21 cellular contexts compared by ENCODE assay signal in genomic region chrX:6363193-6363592, GRCh38.
A peak's percentile ranks its signal among the peaks of the same experiment; 100 is the strongest.
DNase-seq lines count a peak whose midpoint lies in the region; ATAC-seq, FAIRE-seq and TF ChIP-seq lines count a peak whose summit lies in the region.
"Had no signal": no experiment of that assay in that cellular context is flagged by ENCODE, and none has a peak within 500 bp of the region (broad histone marks: within the 10 kb centered on the region; RNA-seq: fewer than 3 reads in every experiment).

No MANE protein-coding gene starts in this region.

- no peak overlapping the region for H2BK15ac ChIP-seq in mesendoderm (replicated peaks; ENCODE audit: low read depth)

- H3K4ac ChIP-seq in mesendoderm (ENCODE audit: low read depth, low read length): no peak overlapping the region

- no peak overlapping the region for H3K27ac ChIP-seq in Karpas-422 (ENCODE audit: low read length)
- no peak overlapping the region for H3K27ac ChIP-seq in GM12878 (ENCODE audit: control insufficient read depth, insufficient read depth)
- no peak overlapping the region for H3K27ac ChIP-seq in mesendoderm (ENCODE audit: low read depth, low read length)
- H3K27ac ChIP-seq: ascending aorta, colonic mucosa, SJCRH30, skin epidermis, stomach, upper lobe of left lung had no signal

- POLR2A ChIA-PET in GM12878 (lab: Charles Lee): no interaction called here

- no peak for FAIRE-seq in GM12878 (lab: Jason Lieb, UNC)
- FAIRE-seq: endometrium had no signal

- TF ChIP-seq POLR2A in GM12878 (IDR thresholded peaks at IDR 0.05; ENCODE audit: low read depth, low read length): no peak

- ATAC-seq in GM12878: no peak

- no peak overlapping the region for H2BK5ac ChIP-seq in mesendoderm (ENCODE audit: low read length)

- H2AK5ac ChIP-seq in mesendoderm (ENCODE audit: low read length): no peak overlapping the region

- H4K8ac ChIP-seq in mesendoderm (ENCODE audit: low read depth, low read length): no peak overlapping the region

- no peaks in the 10 kb centered on the region for H3K9me2 ChIP-seq in Karpas-422 (replicated peaks; ENCODE audit: insufficient read depth, low read length)

- H3K27me3 ChIP-seq in Karpas-422 (ENCODE audit: low read length) (no peaks in the 10 kb centered on the region), GM12878 (replicated peaks in 1 of 2; ENCODE audit: control insufficient read depth in 2 of 2, insufficient read depth in 2 of 2, low read length in 1 of 2) (no peaks in the 10 kb centered on the region), mesendoderm (ENCODE audit: insufficient read depth, low read length, poor library complexity) (no peaks in the 10 kb centered on the region)
- H3K27me3 ChIP-seq: ascending aorta, colonic mucosa, SJCRH30, stomach, upper lobe of left lung had no signal

- H3K79me1 ChIP-seq in mesendoderm (ENCODE audit: low read length): no peaks in the 10 kb centered on the region

- RAD21 ChIA-PET in GM12878 (lab: Charles Lee; ENCODE audit: unreplicated experiment): interaction anchor here (1.1 to 3.0 kb wide), 5 partner anchors 9 to 343 kb away, joined by 3 to 14 read pairs (median 5); no protein-coding TSS in a partner anchor

- H2BK120ac ChIP-seq in mesendoderm (ENCODE audit: low read depth, low read length): no peak overlapping the region

- H3K9me3 ChIP-seq in Karpas-422 (ENCODE audit: low read length) (no peaks in the 10 kb centered on the region), GM12878 (replicated peaks; ENCODE audit: control insufficient read depth, insufficient read depth, low read length) (no peaks in the 10 kb centered on the region)
- H3K9me3 ChIP-seq: ascending aorta, colonic mucosa, SJCRH30, stomach, upper lobe of left lung had no signal

- H4K20me1 ChIP-seq in Karpas-422 (ENCODE audit: insufficient read depth, low read depth, low read length): no peaks in the 10 kb centered on the region
- H4K20me1 ChIP-seq in GM12878 (ENCODE audit: control insufficient read depth, insufficient read depth): no peaks in the 10 kb centered on the region

- H3K4me3 ChIP-seq in Karpas-422 (ENCODE audit: low read length): no peak overlapping the region
- no peak overlapping the region for H3K4me3 ChIP-seq in GM12878
- H3K4me3 ChIP-seq in mesendoderm (ENCODE audit: low read length): no peak overlapping the region
- H3K4me3 ChIP-seq: ascending aorta, colonic mucosa, SJCRH30, skin epidermis, stomach, upper lobe of left lung had no signal

- BruUV-seq in GM12878 (replicated peaks; lab: Mats Ljungman, UMichigan): no TSS peak

- no peak for TF ChIP-seq EP300 in GM12878 (IDR thresholded peaks at IDR 0.05; ENCODE audit: borderline replicate concordance in 1 of 2, control insufficient read depth in 1 of 2, low read depth in 2 of 2, low read length in 2 of 2)

- no peak; a peak in 1 of 6 replicates for TF ChIP-seq CTCF in GM12878 (IDR thresholded peaks at IDR 0.05 in 2 of 3, conservative IDR thresholded peaks at IDR 0.05 in 1 of 3; ENCODE audit: control insufficient read depth in 2 of 3, extremely low read depth in 1 of 3, insufficient read depth in 1 of 3, low read depth in 3 of 3, low read length in 3 of 3)

- H3K4me2 ChIP-seq in Karpas-422 (ENCODE audit: low read depth, low read length, poor library complexity, severe bottlenecking) (no peak overlapping the region), GM12878 (ENCODE audit: control insufficient read depth, insufficient read depth) (no peak overlapping the region), mesendoderm (ENCODE audit: low read length) (no peak overlapping the region)

- no peak overlapping the region for H4K5ac ChIP-seq in mesendoderm (ENCODE audit: low read length)

- CTCF ChIA-PET in GM12878 (lab: Yijun Ruan, JAX): interaction anchor here (0.8 to 3.1 kb wide), 11 partner anchors 20 to 402 kb away, joined by 3 to 22 read pairs (median 4); no protein-coding TSS in a partner anchor

- no peak overlapping the region for H3K18ac ChIP-seq in mesendoderm (ENCODE audit: low read length)

- SMC1A ChIA-PET in GM12878 (lab: Charles Lee; ENCODE audit: uncharacterized antibody, unreplicated experiment): interaction anchor here (0.9 to 2.6 kb wide), 17 partner anchors 9 to 343 kb away, joined by 3 to 11 read pairs (median 4); no protein-coding TSS in a partner anchor

- no peaks in the 10 kb centered on the region for H3K79me2 ChIP-seq in Karpas-422 (ENCODE audit: low read length)
- no peaks in the 10 kb centered on the region for H3K79me2 ChIP-seq in GM12878 (ENCODE audit: control insufficient read depth, insufficient read depth, low read length)
- no peaks in the 10 kb centered on the region for H3K79me2 ChIP-seq in mesendoderm (ENCODE audit: control insufficient read depth, insufficient read depth, low read length)

- in situ Hi-C loops in G401 (cut with HindIII; ENCODE audit: low sequenced_read_pairs): no loop called here
- in situ Hi-C loops in GM12878 (cut with MboI): no loop called here

- peak; percentile 28; the same call in 1 of the 2 replicates for TF ChIP-seq RAD21 in GM12878 (IDR thresholded peaks at IDR 0.05; ENCODE audit: insufficient read depth, low read depth, low read length)

- H3K23ac ChIP-seq in mesendoderm (ENCODE audit: low read length): no peak overlapping the region

- intact Hi-C loops in GM12878 (cut with micrococcal nuclease; ENCODE audit: unreplicated experiment): no loop called here

- peaks cover 16% of the 10 kb centered on the region for H3K4me1 ChIP-seq in Karpas-422 (ENCODE audit: low read length)
- no peaks in the 10 kb centered on the region for H3K4me1 ChIP-seq in GM12878 (ENCODE audit: control insufficient read depth, insufficient read depth, low read length)
- H3K4me1 ChIP-seq in mesendoderm (ENCODE audit: control insufficient read depth, low read depth, low read length): no peaks in the 10 kb centered on the region
- H3K4me1 ChIP-seq: ascending aorta, colonic mucosa, SJCRH30, stomach, upper lobe of left lung had no signal

- 17% methylated on average over 4 of the region's 4 CpGs for WGBS in GM12878 (ENCODE audit: insufficient coverage, insufficient replicate concordance, low lambda C conversion rate, missing lambda C conversion rate)
- no CpG with 5 or more reads among the region's 4 CpGs for WGBS in mesendoderm (ENCODE audit: extremely low coverage, insufficient coverage, low lambda C conversion rate)

- H3K36me3 ChIP-seq in Karpas-422 (ENCODE audit: insufficient read depth, low read length): no peaks in the 10 kb centered on the region
- no peaks in the 10 kb centered on the region for H3K36me3 ChIP-seq in GM12878 (ENCODE audit: control insufficient read depth in 2 of 2, insufficient read depth in 2 of 2, low read length in 1 of 2)
- H3K36me3 ChIP-seq in mesendoderm (ENCODE audit: control insufficient read depth, insufficient read depth, low read length): no peaks in the 10 kb centered on the region
- H3K36me3 ChIP-seq: ascending aorta, colonic mucosa, SJCRH30, stomach, upper lobe of left lung had no signal

- H3K9ac ChIP-seq in Karpas-422 (ENCODE audit: low read length) (no peak overlapping the region), GM12878 (ENCODE audit: control insufficient read depth, insufficient read depth, low read length) (no peak overlapping the region), mesendoderm (ENCODE audit: low read length) (no peak overlapping the region)

- H2AFZ ChIP-seq in Karpas-422 (ENCODE audit: low read length) (no peak overlapping the region), GM12878 (ENCODE audit: control insufficient read depth, low read depth, low read length) (no peak overlapping the region)

- no peak overlapping the region for H3K56ac ChIP-seq in mesendoderm (ENCODE audit: low read length)

- peak; percentile 13 for DNase-seq in G401 (ENCODE audit: low spot score)
- peak; percentile 61 for DNase-seq in Karpas-422
- DNase-seq in GM12878 (ENCODE audit: low read depth, low spot score): no peak
- DNase-seq in mesendoderm: peak; percentile 45
- DNase-seq in NCI-H2029 (lab: John Stamatoyannopoulos, UW): no peak
- no peak for DNase-seq in NCI-H226
- no peak for DNase-seq in CD1c-positive myeloid dendritic cell (ENCODE audit: extremely low spot score)
- DNase-seq: activated T-cell treated with anti-CD3 and anti-CD28 coated beads, Interleukin-2, amount 50 U/mL, for 48 hours; colonic mucosa; islet precursor cell; naive B cell; NCI-H2081; NCI-H510A treated with DMSO at 0.1 percent for 48 hours; SJCRH30; stimulated activated CD4-positive, alpha-beta T cell treated with anti-CD3 and anti-CD28 coated beads, Interleukin-2, amount 100 ng/mL, for 48 hours; stomach; T-helper 9 cell; upper lobe of left lung had no signal

TF ChIP-seq in GM12878, 131 proteins besides CTCF, POLR2A, EP300 and RAD21:
- TF ChIP-seq NR2F1 (conservative IDR thresholded peaks at IDR 0.05) (no peak), MEF2A (IDR thresholded peaks at IDR 0.05; ENCODE audit: insufficient read depth, low read depth, low read length) (no peak), EGR1 (IDR thresholded peaks at IDR 0.05; ENCODE audit: borderline replicate concordance in 1 of 2, low read depth in 2 of 2, low read length in 2 of 2) (no peak), SRF (IDR thresholded peaks at IDR 0.05; ENCODE audit: low read depth in 2 of 2, low read length in 2 of 2) (no peak), RUNX3 (IDR thresholded peaks at IDR 0.05; ENCODE audit: low read length) (no peak), GATAD2B (conservative IDR thresholded peaks at IDR 0.05; ENCODE audit: low read depth) (no peak), STAT3 (IDR thresholded peaks at IDR 0.05; ENCODE audit: low read depth, low read length) (no peak), TCF12 (IDR thresholded peaks at IDR 0.05; ENCODE audit: low read depth, low read length) (no peak)
- TF ChIP-seq, protein P1, sequence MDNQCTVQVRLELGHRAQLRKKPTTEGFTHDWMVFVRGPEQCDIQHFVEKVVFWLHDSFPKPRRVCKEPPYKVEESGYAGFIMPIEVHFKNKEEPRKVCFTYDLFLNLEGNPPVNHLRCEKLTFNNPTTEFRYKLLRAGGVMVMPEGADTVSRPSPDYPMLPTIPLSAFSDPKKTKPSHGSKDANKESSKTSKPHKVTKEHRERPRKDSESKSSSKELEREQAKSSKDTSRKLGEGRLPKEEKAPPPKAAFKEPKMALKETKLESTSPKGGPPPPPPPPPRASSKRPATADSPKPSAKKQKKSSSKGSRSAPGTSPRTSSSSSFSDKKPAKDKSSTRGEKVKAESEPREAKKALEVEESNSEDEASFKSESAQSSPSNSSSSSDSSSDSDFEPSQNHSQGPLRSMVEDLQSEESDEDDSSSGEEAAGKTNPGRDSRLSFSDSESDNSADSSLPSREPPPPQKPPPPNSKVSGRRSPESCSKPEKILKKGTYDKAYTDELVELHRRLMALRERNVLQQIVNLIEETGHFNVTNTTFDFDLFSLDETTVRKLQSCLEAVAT (IDR thresholded peaks at IDR 0.05): no peak
TF ChIP-seq in GM12878: peak in this region for 0.

Comparison
In these comparisons a context has a peak if more than half of its experiments do, and no peak if none do; other contexts are left out.
1. DNase-seq: peak in G401 (single experiment), Karpas-422 (single experiment) and mesendoderm (single experiment); none in GM12878 (single experiment), NCI-H2029 (single experiment), NCI-H226 (single experiment) and CD1c-positive myeloid dendritic cell (single experiment).